In the genomic region with DNA sequence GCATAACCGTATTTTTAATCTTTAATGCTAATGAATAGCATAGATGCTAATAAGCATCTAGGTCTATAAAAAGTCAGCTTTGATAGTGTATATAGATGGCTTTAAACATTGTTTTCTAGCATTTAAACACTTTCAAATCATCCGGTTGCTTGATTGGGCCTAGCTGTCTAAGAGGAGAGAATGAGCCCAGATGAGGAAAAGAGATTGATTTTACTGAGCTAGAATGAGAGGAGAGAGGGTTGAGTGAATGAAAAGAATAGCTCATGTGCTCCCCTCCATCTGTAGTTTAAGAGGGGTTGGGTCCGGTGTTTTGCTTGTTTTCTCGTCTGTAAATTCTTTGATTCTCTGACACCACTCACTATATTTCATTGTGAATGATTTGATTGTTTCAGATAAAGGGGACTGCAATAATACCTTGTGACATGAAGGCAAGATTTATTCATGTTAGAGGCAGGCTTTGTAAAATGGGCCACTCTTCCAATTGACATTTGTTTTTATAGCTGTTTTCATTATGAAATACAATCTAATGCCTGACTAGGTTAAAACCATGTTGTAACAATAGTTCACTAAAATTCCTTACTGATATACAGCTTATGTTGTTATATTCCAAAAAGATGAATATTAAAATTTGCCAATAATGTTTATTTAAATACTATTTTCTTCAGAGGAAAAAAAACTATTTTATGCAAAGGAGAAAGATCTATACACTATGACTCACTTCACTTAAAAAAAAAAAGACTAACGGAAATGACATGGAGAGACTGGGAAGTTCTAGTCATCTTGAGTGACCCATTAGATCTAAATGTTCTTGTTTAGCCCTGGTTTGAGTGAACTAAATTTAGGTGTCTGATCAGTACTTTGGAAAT, we compare ENCODE assay signal across 8 cellular contexts. TPM values are rescaled to one million over a fixed set of nuclear protein-coding genes. Genes with fewer than 3 reads are reported as not detected.
DNase-seq lines count a peak whose midpoint lies in the region; ATAC-seq and TF ChIP-seq lines count a peak whose summit lies in the region.

No MANE protein-coding gene starts in this region.

- no peak for ATAC-seq in GM21381 (IDR thresholded peaks at IDR 0.05; ENCODE audit: unreplicated experiment)
- ATAC-seq in GM18502 (IDR thresholded peaks at IDR 0.05; ENCODE audit: poor library complexity, unreplicated experiment), result no peak

- no peaks in the 10 kb centered on the region for H3K36me3 Mint-ChIP-seq in progenitor cell of endocrine pancreas (ENCODE audit: insufficient read depth)

- DNase-seq in ELR (ENCODE audit: low read depth), result peak; percentile 92
- no peak for DNase-seq in SJSA1 (ENCODE audit: low read depth in 1 of 2, low spot score in 2 of 2)
- DNase-seq in epithelial cell of prostate (ENCODE audit: low read depth, low spot score), result no peak
- DNase-seq in progenitor cell of endocrine pancreas (ENCODE audit: low spot score, unreplicated experiment), result no peak
- DNase-seq in NCI-H1417 (lab: John Stamatoyannopoulos, UW), result no peak
- DNase-seq in SW480 (ENCODE audit: low spot score), result no peak

- no peak overlapping the region for H3K4me3 ChIP-seq in SJSA1

- H3K4me1 ChIP-seq in SJSA1 (replicated peaks), result peaks cover 72% of the 10 kb centered on the region

- no peaks in the 10 kb centered on the region for H3K9me3 ChIP-seq in SJSA1 (replicated peaks)

- TF ChIP-seq CTCF in progenitor cell of endocrine pancreas (IDR thresholded peaks at IDR 0.05; ENCODE audit: unreplicated experiment), result no peak

- no peaks in the 10 kb centered on the region for H3K9me3 Mint-ChIP-seq in progenitor cell of endocrine pancreas (ENCODE audit: low read depth)

- no peak overlapping the region for H3K4me3 Mint-ChIP-seq in progenitor cell of endocrine pancreas (ENCODE audit: low read depth)

- peaks cover 34% of the 10 kb centered on the region for H3K4me1 Mint-ChIP-seq in progenitor cell of endocrine pancreas (ENCODE audit: low read depth)

- no peaks in the 10 kb centered on the region for H3K27me3 Mint-ChIP-seq in progenitor cell of endocrine pancreas

- peak overlapping the region; percentile 7 for H3K27ac Mint-ChIP-seq in progenitor cell of endocrine pancreas

- H3K27ac ChIP-seq in SJSA1 (peak overlapping the region; percentile 44), epithelial cell of prostate (peak overlapping the region; percentile 84)

- no peaks in the 10 kb centered on the region for H3K27me3 ChIP-seq in SJSA1 (replicated peaks)

- peaks cover 20% of the 10 kb centered on the region for H3K36me3 ChIP-seq in SJSA1

RNA-seq across cellular contexts. Expression of a gene that starts 3.2 kb away (rescaled TPM):
- 61.1 and 71.3 TPM in 2 replicates for total RNA-seq in SJSA1 (2014; rRNA removed; shearing (Covaris generic))
- 26.0 and 27.7 TPM in 2 replicates for total RNA-seq in progenitor cell of endocrine pancreas
